ENCODE assay signal across 8 cellular contexts in genomic region chr20:24955045-24955444, GRCh38. TPM values are rescaled to one million over a fixed set of nuclear protein-coding genes. Genes with fewer than 3 reads are reported as not detected.
DNase-seq lines count a peak whose midpoint lies in the region; ATAC-seq and TF ChIP-seq lines count a peak whose summit lies in the region.

No MANE protein-coding gene starts in this region.

- DNase-seq in GM10248 (ENCODE audit: extremely low spot score) (peak; percentile 49), NCI-H146 treated with DMSO at 0.1 percent for 48 hours (lab: John Stamatoyannopoulos, UW; ENCODE audit: unreplicated experiment) (no peak), HPDE6-E6E7 (ENCODE audit: extremely low spot score) (no peak), NCI-H774 (lab: John Stamatoyannopoulos, UW) (no peak), ovary (no peak)

- ATAC-seq in GM19397 (IDR thresholded peaks at IDR 0.05; ENCODE audit: unreplicated experiment) (peak; percentile 72), HG03175 (IDR thresholded peaks at IDR 0.05; ENCODE audit: unreplicated experiment) (peak; percentile 80)
- peak; percentile 63 for ATAC-seq in activated T-helper 17 cell treated with anti-CD3 and anti-CD28 coated beads, Interleukin-2, amount 50 U/mL, for 72 hours (replicated peaks)

- no peaks in the 10 kb centered on the region for H3K36me3 ChIP-seq in ovary

- POLR2A ChIA-PET in GM10248 (lab: Yijun Ruan, JAX) = no interaction called here

- H3K9me3 ChIP-seq in ovary = no peaks in the 10 kb centered on the region

- no peak overlapping the region for H3K4me3 ChIP-seq in ovary

- H3K36me3 Mint-ChIP-seq in activated T-helper 17 cell treated with anti-CD3 and anti-CD28 coated beads, Interleukin-2, amount 50 U/mL, for 72 hours (ENCODE audit: low read depth) = peaks cover 42% of the 10 kb centered on the region

- TF ChIP-seq EP300 in ovary (IDR thresholded peaks at IDR 0.05) = no peak

- H3K27ac ChIP-seq in ovary = no peak overlapping the region

- TF ChIP-seq POLR2A in ovary (IDR thresholded peaks at IDR 0.05) = no peak

- no peaks in the 10 kb centered on the region for H3K9me3 Mint-ChIP-seq in activated T-helper 17 cell treated with anti-CD3 and anti-CD28 coated beads, Interleukin-2, amount 50 U/mL, for 72 hours

- H3K4me3 Mint-ChIP-seq in activated T-helper 17 cell treated with anti-CD3 and anti-CD28 coated beads, Interleukin-2, amount 50 U/mL, for 72 hours = peak overlapping the region; percentile 41

- intact Hi-C loops in ovary (cut with DNase I) = no loop called here

- no peaks in the 10 kb centered on the region for H3K27me3 ChIP-seq in ovary

- CTCF ChIA-PET in GM10248 (lab: Yijun Ruan, JAX) = interaction anchor here (1.1 to 1.8 kb wide), 2 partner anchors 10 to 12 kb away, joined by 3 to 6 read pairs; no protein-coding TSS in a partner anchor

- no peak for TF ChIP-seq CTCF in GM10248 (IDR thresholded peaks at IDR 0.05; ENCODE audit: control extremely low read depth, extremely low read depth, low read depth, missing control alignments)
- TF ChIP-seq CTCF in ovary (IDR thresholded peaks at IDR 0.05) = no peak

- 48 to 64% (median 55%) methylated on average over 3 of the region's 3 CpGs for WGBS in ovary, 3 donors

- peaks cover 9% of the 10 kb centered on the region for H3K4me1 Mint-ChIP-seq in activated T-helper 17 cell treated with anti-CD3 and anti-CD28 coated beads, Interleukin-2, amount 50 U/mL, for 72 hours

- H3K27me3 Mint-ChIP-seq in activated T-helper 17 cell treated with anti-CD3 and anti-CD28 coated beads, Interleukin-2, amount 50 U/mL, for 72 hours = no peaks in the 10 kb centered on the region

- H3K27ac Mint-ChIP-seq in activated T-helper 17 cell treated with anti-CD3 and anti-CD28 coated beads, Interleukin-2, amount 50 U/mL, for 72 hours = peak overlapping the region; percentile 77

- H3K4me1 ChIP-seq in ovary (ENCODE audit: insufficient read depth) = no peaks in the 10 kb centered on the region

RNA-seq across cellular contexts. Expression of gene CST7, which starts 6.0 kb away (rescaled TPM):
- 10 to 100 TPM; 38.2 to 41.7 TPM for total RNA-seq in activated T-helper 17 cell treated with anti-CD3 and anti-CD28 coated beads, Interleukin-2, amount 50 U/mL, for 72 hours
- 1 to 10 TPM in 3 of 7 donors, under 1 TPM in 3, not detected in 1; 0.48 to 1.2 (median 0.90) TPM for total RNA-seq in ovary
- polyA plus RNA-seq in ovary = 1 to 10 TPM; 1.1 to 5.9 TPM

RNA-seq across cellular contexts. Expression of gene APMAP, which starts 37.5 kb away (rescaled TPM):
- 10 to 100 TPM; 30.7 to 49.4 TPM for total RNA-seq in activated T-helper 17 cell treated with anti-CD3 and anti-CD28 coated beads, Interleukin-2, amount 50 U/mL, for 72 hours
- total RNA-seq in ovary = 10 to 100 TPM; 23.5 to 59.0 (median 45.3) TPM
- polyA plus RNA-seq in ovary = 100 to 1,000 TPM in 1 of 2 donors, 10 to 100 TPM in 1; 46.0 to 103 TPM

Comparison
In these comparisons a context has a peak if more than half of its experiments do, and no peak if none do; other contexts are left out.
1. RNA of gene CST7, which starts 6.0 kb away (total RNA-seq): 38.2 to 41.7 TPM in activated T-helper 17 cell treated with anti-CD3 and anti-CD28 coated beads, Interleukin-2, amount 50 U/mL, for 72 hours; 0.48 to 1.2 TPM in ovary; every median in the first group is over 10 times any median in the second.
2. Peak in every context shown above with its lines, with median percentiles within 50 percentile points of each other: ATAC-seq.